ENCODE assay signal across 8 cellular contexts in genomic region chr11:73875840-73876239, GRCh38. TPM values are rescaled to one million over a fixed set of nuclear protein-coding genes. Genes with fewer than 3 reads are reported as not detected.
A peak's percentile ranks its signal among the peaks of the same experiment; 100 is the strongest.
DNase-seq lines count a peak whose midpoint lies in the region; ATAC-seq and TF ChIP-seq lines count a peak whose summit lies in the region.

No MANE protein-coding gene starts in this region.

- DNase-seq in AG04449 (ENCODE audit: low read depth, low spot score) (no peak), HL-60 (ENCODE audit: low read depth in 1 of 2, low spot score in 1 of 2) (no peak), astrocyte of the hippocampus (ENCODE audit: low read depth, low spot score) (peak; percentile 33), SHP77 (lab: John Stamatoyannopoulos, UW) (no peak), DMS153 treated with DMSO at 0.1 percent for 48 hours (lab: John Stamatoyannopoulos, UW; ENCODE audit: unreplicated experiment) (no peak)

- H3K9me3 ChIP-seq in mesodermal cell (ENCODE audit: control insufficient read depth, low read length): no peaks in the 10 kb centered on the region

- H3K27ac ChIP-seq in HL-60 (replicated peaks) (peak overlapping the region; percentile 89), mesodermal cell (ENCODE audit: low read depth, low read length, severe bottlenecking) (peak overlapping the region; percentile 89)

- no peaks in the 10 kb centered on the region for H3K4me1 ChIP-seq in mesodermal cell (ENCODE audit: control insufficient read depth, insufficient read depth, low read length, poor library complexity, severe bottlenecking)

- peaks cover 52% of the 10 kb centered on the region for H3K36me3 ChIP-seq in mesodermal cell (ENCODE audit: control insufficient read depth, insufficient read depth, low read length)

- peak overlapping the region; percentile 91 for H3K4me3 ChIP-seq in AG04449 (ENCODE audit: low read depth, low read length)
- H3K4me3 ChIP-seq in HL-60 (replicated peaks; ENCODE audit: insufficient read depth, low read length): peak overlapping the region; percentile 60
- peak overlapping the region; percentile 72 for H3K4me3 ChIP-seq in mesodermal cell (ENCODE audit: extremely low read depth, insufficient read depth, low read length, poor library complexity, severe bottlenecking)

- CTCF ChIA-PET in AG04449 (lab: Yijun Ruan, JAX): no interaction called here

- no peaks in the 10 kb centered on the region for H3K27me3 ChIP-seq in HL-60 (ENCODE audit: insufficient read depth, poor library complexity, severe bottlenecking)

- ATAC-seq in GM19023 (IDR thresholded peaks at IDR 0.05; ENCODE audit: unreplicated experiment): no peak
- ATAC-seq in GM21619 (IDR thresholded peaks at IDR 0.05; ENCODE audit: unreplicated experiment): no peak

- WGBS in mesodermal cell (ENCODE audit: insufficient coverage in 2 of 2), 2 experiments: 17 to 36% methylated on average over 5 of the region's 8 CpGs

- POLR2A ChIA-PET in AG04449 (lab: Yijun Ruan, JAX): no interaction called here

- TF ChIP-seq CTCF in AG04449 (IDR thresholded peaks at IDR 0.05; ENCODE audit: insufficient read depth, low read length, missing control alignments): no peak
- TF ChIP-seq CTCF in HL-60 (IDR thresholded peaks at IDR 0.05; ENCODE audit: insufficient read depth, low read length): no peak

RNA-seq across cellular contexts. Expression of gene COA4, which starts 0.8 kb away (rescaled TPM):
- 46.8 TPM for polyA plus RNA-seq in mesodermal cell (2013, experiment 1 of 2)
- polyA plus RNA-seq in mesodermal cell (2013, experiment 2 of 2): 49.5 TPM

RNA-seq across cellular contexts. Expression of gene PAAF1, which starts 1.0 kb away (rescaled TPM):
- polyA plus RNA-seq in mesodermal cell (2013, experiment 1 of 2): 24.6 TPM
- polyA plus RNA-seq in mesodermal cell (2013, experiment 2 of 2): 26.3 TPM
